In genomic region chr11:102293873-102294601, GRCh38 we compare ENCODE assay signal across 8 cellular contexts. TPM values are rescaled to one million over a fixed set of nuclear protein-coding genes. Genes with fewer than 3 reads are reported as not detected.
A peak's percentile ranks its signal among the peaks of the same experiment; 100 is the strongest.
DNase-seq lines count a peak whose midpoint lies in the region; ATAC-seq and TF ChIP-seq lines count a peak whose summit lies in the region.

No MANE protein-coding gene starts in this region.

- no peaks in the 10 kb centered on the region for H3K27me3 Mint-ChIP-seq in activated naive CD8-positive, alpha-beta T cell treated with anti-CD3 and anti-CD28 coated beads, Interleukin-2, amount 50 U/mL, for 24 hours

- H3K36me3 ChIP-seq in BJ (ENCODE audit: control insufficient read depth, insufficient read depth, low read length) (no peaks in the 10 kb centered on the region), thoracic aorta (no peaks in the 10 kb centered on the region)

- POLR2A ChIA-PET in BJ (lab: Charles Lee) = no interaction called here

- CTCF ChIA-PET in BJ (lab: Yijun Ruan, JAX) = interaction anchor here (0.6 to 4.1 kb wide), 26 partner anchors 9 to 819 kb away, joined by 3 to 29 read pairs (median 3); no protein-coding TSS in a partner anchor

- peaks cover 4 to 16% of the 10 kb centered on the region in 2 donors for H3K4me1 ChIP-seq in thoracic aorta (ENCODE audit: control insufficient read depth in 1 of 2, low read depth in 2 of 2)

- peak overlapping the region; percentile 91 for H3K27ac Mint-ChIP-seq in activated naive CD8-positive, alpha-beta T cell treated with anti-CD3 and anti-CD28 coated beads, Interleukin-2, amount 50 U/mL, for 24 hours

- H3K27ac ChIP-seq in thoracic aorta = no peak overlapping the region

- peak; percentile 72 for TF ChIP-seq CTCF in BJ (IDR thresholded peaks at IDR 0.05; ENCODE audit: insufficient read depth, low read depth, low read length)
- peak; percentile 62 for TF ChIP-seq CTCF in thoracic aorta (IDR thresholded peaks at IDR 0.05)

- H3K27me3 ChIP-seq in BJ (ENCODE audit: control insufficient read depth, insufficient read depth, low read length) = no peaks in the 10 kb centered on the region
- no peaks in the 10 kb centered on the region for H3K27me3 ChIP-seq in thoracic aorta (replicated peaks; ENCODE audit: insufficient read depth)

- no peaks in the 10 kb centered on the region for H3K36me3 Mint-ChIP-seq in activated naive CD8-positive, alpha-beta T cell treated with anti-CD3 and anti-CD28 coated beads, Interleukin-2, amount 50 U/mL, for 24 hours (ENCODE audit: low read depth)

- peak; percentile 96 for ATAC-seq in GM18502 (IDR thresholded peaks at IDR 0.05; ENCODE audit: poor library complexity, unreplicated experiment)
- peak; percentile 93 for ATAC-seq in HG02763 (IDR thresholded peaks at IDR 0.05; ENCODE audit: unreplicated experiment)
- peak; percentile 87 for ATAC-seq in activated naive CD8-positive, alpha-beta T cell treated with anti-CD3 and anti-CD28 coated beads, Interleukin-2, amount 50 U/mL, for 24 hours
- no peak for ATAC-seq in thoracic aorta (ENCODE audit: insufficient number of reproducible peaks, low FRiP score, low read depth)

- H3K9me3 ChIP-seq in thoracic aorta = no peaks in the 10 kb centered on the region

- H3K4me1 Mint-ChIP-seq in activated naive CD8-positive, alpha-beta T cell treated with anti-CD3 and anti-CD28 coated beads, Interleukin-2, amount 50 U/mL, for 24 hours = peaks cover 44% of the 10 kb centered on the region

- peaks cover 7% of the 10 kb centered on the region for H3K9me3 Mint-ChIP-seq in activated naive CD8-positive, alpha-beta T cell treated with anti-CD3 and anti-CD28 coated beads, Interleukin-2, amount 50 U/mL, for 24 hours

- no peak for DNase-seq in BJ (ENCODE audit: low read depth)
- DNase-seq in NCI-H146 treated with DMSO at 0.1 percent for 48 hours (lab: John Stamatoyannopoulos, UW; ENCODE audit: unreplicated experiment) = peak; percentile 10
- no peak for DNase-seq in activated naive CD8-positive, alpha-beta T cell treated with anti-CD3 and anti-CD28 coated beads, Interleukin-2, amount 50 U/mL, for 24 hours
- DNase-seq in iPS-NIHi7 (ENCODE audit: extremely low spot score) = peak; percentile 31
- no peak for DNase-seq in thoracic aorta (ENCODE audit: low spot score)
- DNase-seq in NCI-H524 treated with DMSO at 0.1 percent for 48 hours (lab: John Stamatoyannopoulos, UW) = no peak

- H3K4me3 ChIP-seq in BJ (ENCODE audit: low read depth, low read length) (no peak overlapping the region), thoracic aorta (peak overlapping the region; percentile 28)

- peak overlapping the region; percentile 79 for H3K4me3 Mint-ChIP-seq in activated naive CD8-positive, alpha-beta T cell treated with anti-CD3 and anti-CD28 coated beads, Interleukin-2, amount 50 U/mL, for 24 hours

RNA-seq across cellular contexts. Expression of gene BIRC3, which starts 23.2 kb away (rescaled TPM):
- 0.48 and 0.97 TPM in 2 replicates for polyA plus RNA-seq in BJ (2011; rRNA removed)
- polyA minus RNA-seq in BJ (2011; rRNA and poly(A)+ RNA removed) = 0.19 and 0.36 TPM in 2 replicates
- total RNA-seq in thoracic aorta = 10 to 100 TPM in 1 of 2 donors, 1 to 10 TPM in 1; 4.9 to 15.3 TPM

RNA-seq across cellular contexts. Expression of gene BIRC2, which starts 53.0 kb away (rescaled TPM):
- polyA plus RNA-seq in BJ (2011; rRNA removed) = 34.5 and 64.1 TPM in 2 replicates
- 35.3 and 41.8 TPM in 2 replicates for polyA minus RNA-seq in BJ (2011; rRNA and poly(A)+ RNA removed)
- total RNA-seq in thoracic aorta = 10 to 100 TPM; 48.7 to 92.9 TPM

Comparison
In these comparisons a context has a peak if more than half of its experiments do, and no peak if none do; other contexts are left out.
1. DNase-seq: peak in NCI-H146 treated with DMSO at 0.1 percent for 48 hours (single experiment) and iPS-NIHi7 (single experiment); none in BJ (single experiment), activated naive CD8-positive, alpha-beta T cell treated with anti-CD3 and anti-CD28 coated beads, Interleukin-2, amount 50 U/mL, for 24 hours (single experiment), thoracic aorta (single experiment) and NCI-H524 treated with DMSO at 0.1 percent for 48 hours (single experiment).